1 cellular context compared by ENCODE assay signal in genomic region chr1:207970329-207971038, GRCh38.
TF ChIP-seq lines count a peak whose summit lies in the region.

No MANE protein-coding gene starts in this region.

TF ChIP-seq in SK-N-SH treated with all-trans-retinoic acid at 6 μM for 48 hours, 23 proteins besides CTCF, POLR2A, EP300 and RAD21 (continued from another document):
- TF ChIP-seq TSHZ2 (CRISPR knock-in tag; IDR thresholded peaks at IDR 0.05) (no peak), OSR1 (CRISPR knock-in tag; IDR thresholded peaks at IDR 0.05) (no peak), TCF4 (CRISPR knock-in tag; IDR thresholded peaks at IDR 0.05; ENCODE audit: borderline replicate concordance) (no peak), CREB5 (CRISPR knock-in tag; IDR thresholded peaks at IDR 0.05; ENCODE audit: low read depth) (no peak), PATZ1 (CRISPR knock-in tag; IDR thresholded peaks at IDR 0.05; ENCODE audit: borderline replicate concordance) (no peak), BACH2 (CRISPR knock-in tag; IDR thresholded peaks at IDR 0.05; ENCODE audit: borderline replicate concordance) (no peak), ISL1 (CRISPR knock-in tag; IDR thresholded peaks at IDR 0.05) (no peak), TOX (CRISPR knock-in tag; IDR thresholded peaks at IDR 0.05; ENCODE audit: borderline replicate concordance) (no peak), CSRNP3 (CRISPR knock-in tag; IDR thresholded peaks at IDR 0.05) (no peak), PPARA (CRISPR knock-in tag; IDR thresholded peaks at IDR 0.05; ENCODE audit: borderline replicate concordance) (no peak), ESRRG (CRISPR knock-in tag; IDR thresholded peaks at IDR 0.05) (no peak), ZFP30 (CRISPR knock-in tag; IDR thresholded peaks at IDR 0.05) (no peak), ZNF70 (CRISPR knock-in tag; IDR thresholded peaks at IDR 0.05) (no peak), GLIS3 (CRISPR knock-in tag; IDR thresholded peaks at IDR 0.05) (no peak)
TF ChIP-seq in SK-N-SH treated with all-trans-retinoic acid at 6 μM for 48 hours: peak in this region for 0.
